Comparison of ENCODE assay signal across 11 cellular contexts in genomic region chr5:36374275-36374862, GRCh38.
A peak's percentile ranks its signal among the peaks of the same experiment; 100 is the strongest.
DNase-seq lines count a peak whose midpoint lies in the region; ATAC-seq and TF ChIP-seq lines count a peak whose summit lies in the region.
"Had no signal": no experiment of that assay in that cellular context is flagged by ENCODE, and none has a peak within 500 bp of the region (broad histone marks: within the 10 kb centered on the region; RNA-seq: fewer than 3 reads in every experiment).

No MANE protein-coding gene starts in this region.

- 89 to 95% methylated on average over 3 of the region's 3 CpGs for WGBS in body of pancreas, 2 donors

- no peak overlapping the region for H3K4me3 ChIP-seq in body of pancreas
- no peak overlapping the region for H3K4me3 ChIP-seq in tibial artery
- H3K4me3 ChIP-seq: tibial nerve had no signal

- DNase-seq in H4 (ENCODE audit: low spot score) (peak; percentile 34), body of pancreas (peak in 1 of 4 donors; percentile 15), hepatic stellate cell (ENCODE audit: low spot score) (peak; percentile 37), tibial artery (peak in 1 of 2 donors; percentile 73), 8988T (no peak), NCI-H2227 treated with DMSO at 0.1 percent for 48 hours (lab: John Stamatoyannopoulos, UW) (no peak)
- DNase-seq: activated CD8-positive, alpha-beta memory T cell treated with anti-CD3 and anti-CD28 coated beads, Interleukin-2, amount 50 U/mL, for 48 hours; NCI-H1930 had no signal

- TF ChIP-seq POLR2A in body of pancreas (IDR thresholded peaks at IDR 0.05): no peak

- H3K36me3 ChIP-seq in body of pancreas (replicated peaks in 1 of 2; ENCODE audit: insufficient read depth in 1 of 2, low read depth in 2 of 2): no peaks in the 10 kb centered on the region
- H3K36me3 ChIP-seq in tibial artery: no peaks in the 10 kb centered on the region
- H3K36me3 ChIP-seq: tibial nerve had no signal

- H3K27ac ChIP-seq in body of pancreas (peak overlapping the region in 2 of 4 donors; percentile 5 to 24), tibial artery (peak overlapping the region; percentile 14 to 17)

- H3K27me3 ChIP-seq in body of pancreas (no peaks in the 10 kb centered on the region), tibial artery (no peaks in the 10 kb centered on the region)
- H3K27me3 ChIP-seq: tibial nerve had no signal

- H3K9me3 ChIP-seq in body of pancreas: no peaks in the 10 kb centered on the region
- H3K9me3 ChIP-seq in tibial artery: no peaks in the 10 kb centered on the region
- H3K9me3 ChIP-seq: tibial nerve had no signal

- intact Hi-C loops in body of pancreas (cut with DNase I): no loop called here
- intact Hi-C loops in tibial artery (cut with DNase I; ENCODE audit: low total_unique reads): no loop called here

- ATAC-seq in body of pancreas (peak; percentile 30), HG02970 (IDR thresholded peaks at IDR 0.05; ENCODE audit: low FRiP score, unreplicated experiment) (no peak), HG02678 (IDR thresholded peaks at IDR 0.05; ENCODE audit: unreplicated experiment) (no peak)

- TF ChIP-seq CTCF in body of pancreas (IDR thresholded peaks at IDR 0.05) (no peak), tibial artery (IDR thresholded peaks at IDR 0.05) (no peak)

- peaks cover 2% of the 10 kb centered on the region for H3K4me1 ChIP-seq in body of pancreas
- H3K4me1 ChIP-seq in tibial artery: peaks cover 0 to 21% (median 9%) of the 10 kb centered on the region in 4 donors

Comparison
In these comparisons a context has a peak if more than half of its experiments do, and no peak if none do; other contexts are left out.
1. DNase-seq: peak in H4 (single experiment) and hepatic stellate cell (single experiment); none in 8988T (single experiment) and NCI-H2227 treated with DMSO at 0.1 percent for 48 hours (single experiment).